10 cellular contexts compared by ENCODE assay signal in genomic region chrX:24231169-24231568, GRCh38.
DNase-seq lines count a peak whose midpoint lies in the region; ATAC-seq lines count a peak whose summit lies in the region.
"Had no signal": no experiment of that assay in that cellular context is flagged by ENCODE, and none has a peak within 500 bp of the region (broad histone marks: within the 10 kb centered on the region; RNA-seq: fewer than 3 reads in every experiment).

No MANE protein-coding gene starts in this region.

- no peak overlapping the region for H3K4me3 Mint-ChIP-seq in stimulated activated naive B cell treated with anti-CD40 and anti-IgM and Interleukin-4, amounts not matched to agents 10 μg/mL and 1 μg/mL and 100 μg/mL, for 72 hours
- H3K4me3 Mint-ChIP-seq: T-helper 1 cell treated with Interleukin-12 subunit alpha and Interleukin-12 subunit beta and Interleukin-4 antibody, amounts not matched to agents 30 μg/mL and 1 μg/mL, for 36 hours had no signal

- DNase-seq in SIG-M5 treated with dmso at 0.1 percent for 504 hours (lab: John Stamatoyannopoulos, UW; ENCODE audit: unreplicated experiment) (peak; percentile 16), SIG-M5 (lab: John Stamatoyannopoulos, UW) (no peak), OCI-M1 (lab: John Stamatoyannopoulos, UW) (peak; percentile 43), fibroblast of peridontal ligament (ENCODE audit: extremely low read depth) (peak; percentile 82), smooth muscle cell of the brain vasculature (ENCODE audit: low read depth, low spot score) (peak; percentile 40), NCI-H2196 (lab: John Stamatoyannopoulos, UW; ENCODE audit: unreplicated experiment) (no peak)
- no peak for DNase-seq in stimulated activated CD4-positive, alpha-beta T cell treated with anti-CD3 and anti-CD28 coated beads, Interleukin-1b, Interleukin-23, amount 100 ng/mL, for 48 hours
- DNase-seq in stimulated activated naive B cell treated with anti-CD40 and anti-IgM and Interleukin-4, amounts not matched to agents 10 μg/mL and 1 μg/mL and 100 μg/mL, for 72 hours = no peak

- H3K9me3 Mint-ChIP-seq in stimulated activated naive B cell treated with anti-CD40 and anti-IgM and Interleukin-4, amounts not matched to agents 10 μg/mL and 1 μg/mL and 100 μg/mL, for 72 hours = peaks cover 4 to 6% of the 10 kb centered on the region in 2 donors
- H3K9me3 Mint-ChIP-seq: activated naive CD4-positive, alpha-beta T cell treated with anti-CD3 and anti-CD28 coated beads, Interleukin-2, amount 50 U/mL, for 72 hours; T-helper 1 cell treated with Interleukin-12 subunit alpha and Interleukin-12 subunit beta and Interleukin-4 antibody, amounts not matched to agents 30 μg/mL and 1 μg/mL, for 36 hours had no signal

- H3K27ac Mint-ChIP-seq in stimulated activated naive B cell treated with anti-CD40 and anti-IgM and Interleukin-4, amounts not matched to agents 10 μg/mL and 1 μg/mL and 100 μg/mL, for 72 hours = no peak overlapping the region
- H3K27ac Mint-ChIP-seq: activated naive CD4-positive, alpha-beta T cell treated with anti-CD3 and anti-CD28 coated beads, Interleukin-2, amount 50 U/mL, for 72 hours; T-helper 1 cell treated with Interleukin-12 subunit alpha and Interleukin-12 subunit beta and Interleukin-4 antibody, amounts not matched to agents 30 μg/mL and 1 μg/mL, for 36 hours had no signal

- no peak for ATAC-seq in stimulated activated naive B cell treated with anti-CD40 and anti-IgM and Interleukin-4, amounts not matched to agents 10 μg/mL and 1 μg/mL and 100 μg/mL, for 72 hours (replicated peaks)

- peaks cover 0 to 14% of the 10 kb centered on the region in 2 donors for H3K27me3 Mint-ChIP-seq in stimulated activated naive B cell treated with anti-CD40 and anti-IgM and Interleukin-4, amounts not matched to agents 10 μg/mL and 1 μg/mL and 100 μg/mL, for 72 hours

- H3K36me3 Mint-ChIP-seq in stimulated activated naive B cell treated with anti-CD40 and anti-IgM and Interleukin-4, amounts not matched to agents 10 μg/mL and 1 μg/mL and 100 μg/mL, for 72 hours = peaks cover 0 to 8% of the 10 kb centered on the region in 2 donors
- H3K36me3 Mint-ChIP-seq: activated naive CD4-positive, alpha-beta T cell treated with anti-CD3 and anti-CD28 coated beads, Interleukin-2, amount 50 U/mL, for 72 hours had no signal

- no peaks in the 10 kb centered on the region for H3K4me1 Mint-ChIP-seq in stimulated activated naive B cell treated with anti-CD40 and anti-IgM and Interleukin-4, amounts not matched to agents 10 μg/mL and 1 μg/mL and 100 μg/mL, for 72 hours

Comparison
In these comparisons a context has a peak if more than half of its experiments do, and no peak if none do; other contexts are left out.
1. DNase-seq: peak in SIG-M5 treated with dmso at 0.1 percent for 504 hours (single experiment), OCI-M1 (single experiment), fibroblast of peridontal ligament (single experiment) and smooth muscle cell of the brain vasculature (single experiment); none in SIG-M5 (single experiment), stimulated activated CD4-positive, alpha-beta T cell treated with anti-CD3 and anti-CD28 coated beads, Interleukin-1b, Interleukin-23, amount 100 ng/mL, for 48 hours (single experiment), NCI-H2196 (single experiment) and stimulated activated naive B cell treated with anti-CD40 and anti-IgM and Interleukin-4, amounts not matched to agents 10 μg/mL and 1 μg/mL and 100 μg/mL, for 72 hours (single experiment).